ENCODE assay signal across 1 cellular context in the genomic region with DNA sequence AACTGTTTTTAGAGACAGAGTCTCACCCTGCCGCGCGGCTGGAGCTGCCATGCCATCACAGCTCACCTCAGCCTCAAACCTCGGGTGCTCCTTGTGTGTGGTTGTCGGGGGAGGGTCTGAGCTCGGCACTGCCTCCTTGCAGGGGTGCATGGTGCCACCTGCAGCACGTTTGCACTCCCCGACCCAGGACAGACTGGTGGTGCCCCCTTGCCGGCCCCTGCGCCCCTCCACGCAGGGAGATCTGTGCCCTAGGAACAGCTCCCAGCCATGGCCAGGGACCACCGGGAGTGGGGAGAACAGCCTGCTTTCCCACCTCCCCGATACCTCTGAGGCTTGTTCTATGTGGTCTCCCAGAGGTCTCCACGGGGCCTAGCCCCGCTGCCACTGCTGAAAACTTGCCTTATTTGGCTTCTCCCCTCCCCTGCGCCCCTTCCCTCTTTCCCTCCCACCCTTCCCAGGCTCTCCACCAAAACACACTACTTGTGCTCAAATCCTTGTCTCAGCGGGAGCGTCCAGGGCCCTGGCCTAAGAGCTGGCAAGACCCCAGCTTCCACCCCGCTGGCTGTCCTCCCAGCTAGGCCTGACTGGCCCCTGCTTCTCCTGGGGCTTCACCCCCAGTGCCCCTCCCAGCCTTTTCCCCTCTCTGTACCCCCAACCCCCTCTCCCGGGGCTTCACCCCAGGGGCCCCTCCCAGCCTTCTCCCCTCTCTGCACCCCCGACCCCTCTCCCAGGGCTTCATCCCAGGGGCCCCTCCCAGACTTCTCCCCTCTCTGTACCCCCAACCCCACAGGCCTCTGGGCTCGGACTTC.
TF ChIP-seq lines count a peak whose summit lies in the region.

No MANE protein-coding gene starts in this region.

TF ChIP-seq in SK-N-SH, 30 proteins besides CTCF, POLR2A, EP300 and RAD21 (continued from another document):
- TF ChIP-seq, protein P1, sequence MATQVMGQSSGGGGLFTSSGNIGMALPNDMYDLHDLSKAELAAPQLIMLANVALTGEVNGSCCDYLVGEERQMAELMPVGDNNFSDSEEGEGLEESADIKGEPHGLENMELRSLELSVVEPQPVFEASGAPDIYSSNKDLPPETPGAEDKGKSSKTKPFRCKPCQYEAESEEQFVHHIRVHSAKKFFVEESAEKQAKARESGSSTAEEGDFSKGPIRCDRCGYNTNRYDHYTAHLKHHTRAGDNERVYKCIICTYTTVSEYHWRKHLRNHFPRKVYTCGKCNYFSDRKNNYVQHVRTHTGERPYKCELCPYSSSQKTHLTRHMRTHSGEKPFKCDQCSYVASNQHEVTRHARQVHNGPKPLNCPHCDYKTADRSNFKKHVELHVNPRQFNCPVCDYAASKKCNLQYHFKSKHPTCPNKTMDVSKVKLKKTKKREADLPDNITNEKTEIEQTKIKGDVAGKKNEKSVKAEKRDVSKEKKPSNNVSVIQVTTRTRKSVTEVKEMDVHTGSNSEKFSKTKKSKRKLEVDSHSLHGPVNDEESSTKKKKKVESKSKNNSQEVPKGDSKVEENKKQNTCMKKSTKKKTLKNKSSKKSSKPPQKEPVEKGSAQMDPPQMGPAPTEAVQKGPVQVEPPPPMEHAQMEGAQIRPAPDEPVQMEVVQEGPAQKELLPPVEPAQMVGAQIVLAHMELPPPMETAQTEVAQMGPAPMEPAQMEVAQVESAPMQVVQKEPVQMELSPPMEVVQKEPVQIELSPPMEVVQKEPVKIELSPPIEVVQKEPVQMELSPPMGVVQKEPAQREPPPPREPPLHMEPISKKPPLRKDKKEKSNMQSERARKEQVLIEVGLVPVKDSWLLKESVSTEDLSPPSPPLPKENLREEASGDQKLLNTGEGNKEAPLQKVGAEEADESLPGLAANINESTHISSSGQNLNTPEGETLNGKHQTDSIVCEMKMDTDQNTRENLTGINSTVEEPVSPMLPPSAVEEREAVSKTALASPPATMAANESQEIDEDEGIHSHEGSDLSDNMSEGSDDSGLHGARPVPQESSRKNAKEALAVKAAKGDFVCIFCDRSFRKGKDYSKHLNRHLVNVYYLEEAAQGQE (IDR thresholded peaks at IDR 0.05; ENCODE audit: low read depth, low read length) = no peak
